Comparison of ENCODE assay signal across 3 cellular contexts in the genomic region with DNA sequence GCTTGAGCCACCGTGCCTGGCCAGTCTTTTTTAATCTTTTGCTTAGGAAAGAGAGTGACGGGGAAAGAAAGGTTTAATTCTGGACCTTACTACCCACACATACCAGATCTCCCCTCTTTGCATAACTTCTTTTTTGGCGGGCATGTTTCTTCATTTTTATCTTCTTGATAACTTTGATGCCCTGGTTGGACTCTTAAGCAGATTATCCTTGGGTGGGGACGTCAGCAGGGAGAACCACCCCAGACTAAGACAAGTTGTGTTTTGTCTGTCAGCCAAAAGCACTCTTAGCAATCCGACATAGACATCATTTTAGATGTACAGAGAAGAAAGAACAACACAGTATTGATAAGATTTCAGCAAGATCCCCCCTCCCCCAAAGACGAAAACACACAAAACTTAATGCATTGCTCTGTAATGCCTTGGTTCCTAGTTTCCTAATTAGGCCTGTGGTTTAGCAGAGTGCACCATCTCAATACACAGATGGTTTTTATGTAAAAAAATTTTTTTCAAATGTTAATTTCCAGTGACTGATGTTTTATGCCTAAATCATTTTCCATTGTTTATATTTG.
TF ChIP-seq lines count a peak whose summit lies in the region.

No MANE protein-coding gene starts in this region.

TF ChIP-seq in SK-N-SH treated with all-trans-retinoic acid at 6 μM for 48 hours, 23 proteins besides CTCF, POLR2A, EP300 and RAD21:
- TF ChIP-seq ZNF8 (CRISPR knock-in tag; IDR thresholded peaks at IDR 0.05) (no peak), ISL1 (CRISPR knock-in tag; IDR thresholded peaks at IDR 0.05) (peak; percentile 66), ZFP3 (CRISPR knock-in tag; IDR thresholded peaks at IDR 0.05) (no peak), TCF4 (CRISPR knock-in tag; IDR thresholded peaks at IDR 0.05; ENCODE audit: borderline replicate concordance) (no peak)
- TF ChIP-seq, protein P1, sequence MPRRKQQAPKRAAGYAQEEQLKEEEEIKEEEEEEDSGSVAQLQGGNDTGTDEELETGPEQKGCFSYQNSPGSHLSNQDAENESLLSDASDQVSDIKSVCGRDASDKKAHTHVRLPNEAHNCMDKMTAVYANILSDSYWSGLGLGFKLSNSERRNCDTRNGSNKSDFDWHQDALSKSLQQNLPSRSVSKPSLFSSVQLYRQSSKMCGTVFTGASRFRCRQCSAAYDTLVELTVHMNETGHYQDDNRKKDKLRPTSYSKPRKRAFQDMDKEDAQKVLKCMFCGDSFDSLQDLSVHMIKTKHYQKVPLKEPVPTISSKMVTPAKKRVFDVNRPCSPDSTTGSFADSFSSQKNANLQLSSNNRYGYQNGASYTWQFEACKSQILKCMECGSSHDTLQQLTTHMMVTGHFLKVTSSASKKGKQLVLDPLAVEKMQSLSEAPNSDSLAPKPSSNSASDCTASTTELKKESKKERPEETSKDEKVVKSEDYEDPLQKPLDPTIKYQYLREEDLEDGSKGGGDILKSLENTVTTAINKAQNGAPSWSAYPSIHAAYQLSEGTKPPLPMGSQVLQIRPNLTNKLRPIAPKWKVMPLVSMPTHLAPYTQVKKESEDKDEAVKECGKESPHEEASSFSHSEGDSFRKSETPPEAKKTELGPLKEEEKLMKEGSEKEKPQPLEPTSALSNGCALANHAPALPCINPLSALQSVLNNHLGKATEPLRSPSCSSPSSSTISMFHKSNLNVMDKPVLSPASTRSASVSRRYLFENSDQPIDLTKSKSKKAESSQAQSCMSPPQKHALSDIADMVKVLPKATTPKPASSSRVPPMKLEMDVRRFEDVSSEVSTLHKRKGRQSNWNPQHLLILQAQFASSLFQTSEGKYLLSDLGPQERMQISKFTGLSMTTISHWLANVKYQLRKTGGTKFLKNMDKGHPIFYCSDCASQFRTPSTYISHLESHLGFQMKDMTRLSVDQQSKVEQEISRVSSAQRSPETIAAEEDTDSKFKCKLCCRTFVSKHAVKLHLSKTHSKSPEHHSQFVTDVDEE (CRISPR knock-in tag; IDR thresholded peaks at IDR 0.05): no peak
TF ChIP-seq in SK-N-SH treated with all-trans-retinoic acid at 6 μM for 48 hours: peak in this region for 1.

TF ChIP-seq in SK-N-SH, 30 proteins besides CTCF, POLR2A, EP300 and RAD21:
- TF ChIP-seq ELF1 (IDR thresholded peaks at IDR 0.05) (no peak), FOSL2 (IDR thresholded peaks at IDR 0.05; ENCODE audit: borderline replicate concordance, low read depth) (no peak), TCF12 (IDR thresholded peaks at IDR 0.05) (no peak), TEAD4 (IDR thresholded peaks at IDR 0.05; ENCODE audit: borderline replicate concordance, insufficient read depth) (no peak), POLR2AphosphoS5 (IDR thresholded peaks at IDR 0.05; ENCODE audit: low read depth, low read length) (no peak), FOXM1 (IDR thresholded peaks at IDR 0.05; ENCODE audit: low read depth) (no peak), FOXJ3 (CRISPR knock-in tag; IDR thresholded peaks at IDR 0.05) (no peak)
- TF ChIP-seq, protein P2, sequence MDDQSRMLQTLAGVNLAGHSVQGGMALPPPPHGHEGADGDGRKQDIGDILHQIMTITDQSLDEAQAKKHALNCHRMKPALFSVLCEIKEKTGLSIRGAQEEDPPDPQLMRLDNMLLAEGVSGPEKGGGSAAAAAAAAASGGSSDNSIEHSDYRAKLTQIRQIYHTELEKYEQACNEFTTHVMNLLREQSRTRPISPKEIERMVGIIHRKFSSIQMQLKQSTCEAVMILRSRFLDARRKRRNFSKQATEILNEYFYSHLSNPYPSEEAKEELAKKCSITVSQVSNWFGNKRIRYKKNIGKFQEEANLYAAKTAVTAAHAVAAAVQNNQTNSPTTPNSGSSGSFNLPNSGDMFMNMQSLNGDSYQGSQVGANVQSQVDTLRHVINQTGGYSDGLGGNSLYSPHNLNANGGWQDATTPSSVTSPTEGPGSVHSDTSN (IDR thresholded peaks at IDR 0.05): no peak
- TF ChIP-seq, protein P3, sequence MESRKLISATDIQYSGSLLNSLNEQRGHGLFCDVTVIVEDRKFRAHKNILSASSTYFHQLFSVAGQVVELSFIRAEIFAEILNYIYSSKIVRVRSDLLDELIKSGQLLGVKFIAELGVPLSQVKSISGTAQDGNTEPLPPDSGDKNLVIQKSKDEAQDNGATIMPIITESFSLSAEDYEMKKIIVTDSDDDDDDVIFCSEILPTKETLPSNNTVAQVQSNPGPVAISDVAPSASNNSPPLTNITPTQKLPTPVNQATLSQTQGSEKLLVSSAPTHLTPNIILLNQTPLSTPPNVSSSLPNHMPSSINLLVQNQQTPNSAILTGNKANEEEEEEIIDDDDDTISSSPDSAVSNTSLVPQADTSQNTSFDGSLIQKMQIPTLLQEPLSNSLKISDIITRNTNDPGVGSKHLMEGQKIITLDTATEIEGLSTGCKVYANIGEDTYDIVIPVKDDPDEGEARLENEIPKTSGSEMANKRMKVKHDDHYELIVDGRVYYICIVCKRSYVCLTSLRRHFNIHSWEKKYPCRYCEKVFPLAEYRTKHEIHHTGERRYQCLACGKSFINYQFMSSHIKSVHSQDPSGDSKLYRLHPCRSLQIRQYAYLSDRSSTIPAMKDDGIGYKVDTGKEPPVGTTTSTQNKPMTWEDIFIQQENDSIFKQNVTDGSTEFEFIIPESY (IDR thresholded peaks at IDR 0.05; ENCODE audit: borderline replicate concordance, low read depth): no peak
- TF ChIP-seq, protein P4, sequence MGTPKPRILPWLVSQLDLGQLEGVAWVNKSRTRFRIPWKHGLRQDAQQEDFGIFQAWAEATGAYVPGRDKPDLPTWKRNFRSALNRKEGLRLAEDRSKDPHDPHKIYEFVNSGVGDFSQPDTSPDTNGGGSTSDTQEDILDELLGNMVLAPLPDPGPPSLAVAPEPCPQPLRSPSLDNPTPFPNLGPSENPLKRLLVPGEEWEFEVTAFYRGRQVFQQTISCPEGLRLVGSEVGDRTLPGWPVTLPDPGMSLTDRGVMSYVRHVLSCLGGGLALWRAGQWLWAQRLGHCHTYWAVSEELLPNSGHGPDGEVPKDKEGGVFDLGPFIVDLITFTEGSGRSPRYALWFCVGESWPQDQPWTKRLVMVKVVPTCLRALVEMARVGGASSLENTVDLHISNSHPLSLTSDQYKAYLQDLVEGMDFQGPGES (IDR thresholded peaks at IDR 0.05; ENCODE audit: low read depth, low read length): no peak
TF ChIP-seq in SK-N-SH: peak in this region for 0.

TF ChIP-seq in GM12878, 131 proteins besides CTCF, POLR2A, EP300 and RAD21 (continues in another document):
- TF ChIP-seq PAX5 (IDR thresholded peaks at IDR 0.05; ENCODE audit: borderline replicate concordance, low read depth, low read length): no peak
- peak; percentile 71; the same call in 1 of the 2 replicates for TF ChIP-seq NFIC (IDR thresholded peaks at IDR 0.05; ENCODE audit: low read depth, low read length)
- TF ChIP-seq, protein P5, sequence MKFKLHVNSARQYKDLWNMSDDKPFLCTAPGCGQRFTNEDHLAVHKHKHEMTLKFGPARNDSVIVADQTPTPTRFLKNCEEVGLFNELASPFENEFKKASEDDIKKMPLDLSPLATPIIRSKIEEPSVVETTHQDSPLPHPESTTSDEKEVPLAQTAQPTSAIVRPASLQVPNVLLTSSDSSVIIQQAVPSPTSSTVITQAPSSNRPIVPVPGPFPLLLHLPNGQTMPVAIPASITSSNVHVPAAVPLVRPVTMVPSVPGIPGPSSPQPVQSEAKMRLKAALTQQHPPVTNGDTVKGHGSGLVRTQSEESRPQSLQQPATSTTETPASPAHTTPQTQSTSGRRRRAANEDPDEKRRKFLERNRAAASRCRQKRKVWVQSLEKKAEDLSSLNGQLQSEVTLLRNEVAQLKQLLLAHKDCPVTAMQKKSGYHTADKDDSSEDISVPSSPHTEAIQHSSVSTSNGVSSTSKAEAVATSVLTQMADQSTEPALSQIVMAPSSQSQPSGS (IDR thresholded peaks at IDR 0.05; ENCODE audit: low read length): no peak; the same call in none of the 2 replicates
- TF ChIP-seq IKZF2 (IDR thresholded peaks at IDR 0.05): no peak
- TF ChIP-seq, protein P6, sequence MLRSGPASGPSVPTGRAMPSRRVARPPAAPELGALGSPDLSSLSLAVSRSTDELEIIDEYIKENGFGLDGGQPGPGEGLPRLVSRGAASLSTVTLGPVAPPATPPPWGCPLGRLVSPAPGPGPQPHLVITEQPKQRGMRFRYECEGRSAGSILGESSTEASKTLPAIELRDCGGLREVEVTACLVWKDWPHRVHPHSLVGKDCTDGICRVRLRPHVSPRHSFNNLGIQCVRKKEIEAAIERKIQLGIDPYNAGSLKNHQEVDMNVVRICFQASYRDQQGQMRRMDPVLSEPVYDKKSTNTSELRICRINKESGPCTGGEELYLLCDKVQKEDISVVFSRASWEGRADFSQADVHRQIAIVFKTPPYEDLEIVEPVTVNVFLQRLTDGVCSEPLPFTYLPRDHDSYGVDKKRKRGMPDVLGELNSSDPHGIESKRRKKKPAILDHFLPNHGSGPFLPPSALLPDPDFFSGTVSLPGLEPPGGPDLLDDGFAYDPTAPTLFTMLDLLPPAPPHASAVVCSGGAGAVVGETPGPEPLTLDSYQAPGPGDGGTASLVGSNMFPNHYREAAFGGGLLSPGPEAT (IDR thresholded peaks at IDR 0.05; ENCODE audit: low read depth): no peak
- 0 out of 2 replicates have a peak, but pooled peaks have one; percentile 21 for TF ChIP-seq ZNF24 (IDR thresholded peaks at IDR 0.05)
- TF ChIP-seq, protein P7, sequence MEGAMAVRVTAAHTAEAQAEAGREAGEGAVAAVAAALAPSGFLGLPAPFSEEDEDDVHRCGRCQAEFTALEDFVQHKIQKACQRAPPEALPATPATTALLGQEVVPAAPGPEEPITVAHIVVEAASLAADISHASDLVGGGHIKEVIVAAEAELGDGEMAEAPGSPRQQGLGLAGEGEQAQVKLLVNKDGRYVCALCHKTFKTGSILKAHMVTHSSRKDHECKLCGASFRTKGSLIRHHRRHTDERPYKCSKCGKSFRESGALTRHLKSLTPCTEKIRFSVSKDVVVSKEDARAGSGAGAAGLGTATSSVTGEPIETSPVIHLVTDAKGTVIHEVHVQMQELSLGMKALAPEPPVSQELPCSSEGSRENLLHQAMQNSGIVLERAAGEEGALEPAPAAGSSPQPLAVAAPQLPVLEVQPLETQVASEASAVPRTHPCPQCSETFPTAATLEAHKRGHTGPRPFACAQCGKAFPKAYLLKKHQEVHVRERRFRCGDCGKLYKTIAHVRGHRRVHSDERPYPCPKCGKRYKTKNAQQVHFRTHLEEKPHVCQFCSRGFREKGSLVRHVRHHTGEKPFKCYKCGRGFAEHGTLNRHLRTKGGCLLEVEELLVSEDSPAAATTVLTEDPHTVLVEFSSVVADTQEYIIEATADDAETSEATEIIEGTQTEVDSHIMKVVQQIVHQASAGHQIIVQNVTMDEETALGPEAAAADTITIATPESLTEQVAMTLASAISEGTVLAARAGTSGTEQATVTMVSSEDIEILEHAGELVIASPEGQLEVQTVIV (IDR thresholded peaks at IDR 0.05; ENCODE audit: borderline replicate concordance, partially characterized antibody): no peak
- no peak for TF ChIP-seq ETV6 (conservative IDR thresholded peaks at IDR 0.05 in 1 of 2, IDR thresholded peaks at IDR 0.05 in 1 of 2; ENCODE audit: borderline replicate concordance in 1 of 2, low read depth in 1 of 2)
- TF ChIP-seq TBL1XR1 (IDR thresholded peaks at IDR 0.05; ENCODE audit: low read depth, low read length): no peak
- TF ChIP-seq ZSCAN29 (IDR thresholded peaks at IDR 0.05): no peak
- TF ChIP-seq FOXK2 (IDR thresholded peaks at IDR 0.05): no peak
- TF ChIP-seq CBX5 (IDR thresholded peaks at IDR 0.05; ENCODE audit: low read depth): no peak
- TF ChIP-seq, protein P8, sequence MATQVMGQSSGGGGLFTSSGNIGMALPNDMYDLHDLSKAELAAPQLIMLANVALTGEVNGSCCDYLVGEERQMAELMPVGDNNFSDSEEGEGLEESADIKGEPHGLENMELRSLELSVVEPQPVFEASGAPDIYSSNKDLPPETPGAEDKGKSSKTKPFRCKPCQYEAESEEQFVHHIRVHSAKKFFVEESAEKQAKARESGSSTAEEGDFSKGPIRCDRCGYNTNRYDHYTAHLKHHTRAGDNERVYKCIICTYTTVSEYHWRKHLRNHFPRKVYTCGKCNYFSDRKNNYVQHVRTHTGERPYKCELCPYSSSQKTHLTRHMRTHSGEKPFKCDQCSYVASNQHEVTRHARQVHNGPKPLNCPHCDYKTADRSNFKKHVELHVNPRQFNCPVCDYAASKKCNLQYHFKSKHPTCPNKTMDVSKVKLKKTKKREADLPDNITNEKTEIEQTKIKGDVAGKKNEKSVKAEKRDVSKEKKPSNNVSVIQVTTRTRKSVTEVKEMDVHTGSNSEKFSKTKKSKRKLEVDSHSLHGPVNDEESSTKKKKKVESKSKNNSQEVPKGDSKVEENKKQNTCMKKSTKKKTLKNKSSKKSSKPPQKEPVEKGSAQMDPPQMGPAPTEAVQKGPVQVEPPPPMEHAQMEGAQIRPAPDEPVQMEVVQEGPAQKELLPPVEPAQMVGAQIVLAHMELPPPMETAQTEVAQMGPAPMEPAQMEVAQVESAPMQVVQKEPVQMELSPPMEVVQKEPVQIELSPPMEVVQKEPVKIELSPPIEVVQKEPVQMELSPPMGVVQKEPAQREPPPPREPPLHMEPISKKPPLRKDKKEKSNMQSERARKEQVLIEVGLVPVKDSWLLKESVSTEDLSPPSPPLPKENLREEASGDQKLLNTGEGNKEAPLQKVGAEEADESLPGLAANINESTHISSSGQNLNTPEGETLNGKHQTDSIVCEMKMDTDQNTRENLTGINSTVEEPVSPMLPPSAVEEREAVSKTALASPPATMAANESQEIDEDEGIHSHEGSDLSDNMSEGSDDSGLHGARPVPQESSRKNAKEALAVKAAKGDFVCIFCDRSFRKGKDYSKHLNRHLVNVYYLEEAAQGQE (IDR thresholded peaks at IDR 0.05; ENCODE audit: low read depth, low read length): no peak
- TF ChIP-seq BCL11A (IDR thresholded peaks at IDR 0.05; ENCODE audit: low read depth, low read length): peak; percentile 65; the same call in 1 of the 2 replicates
- TF ChIP-seq, protein P9, sequence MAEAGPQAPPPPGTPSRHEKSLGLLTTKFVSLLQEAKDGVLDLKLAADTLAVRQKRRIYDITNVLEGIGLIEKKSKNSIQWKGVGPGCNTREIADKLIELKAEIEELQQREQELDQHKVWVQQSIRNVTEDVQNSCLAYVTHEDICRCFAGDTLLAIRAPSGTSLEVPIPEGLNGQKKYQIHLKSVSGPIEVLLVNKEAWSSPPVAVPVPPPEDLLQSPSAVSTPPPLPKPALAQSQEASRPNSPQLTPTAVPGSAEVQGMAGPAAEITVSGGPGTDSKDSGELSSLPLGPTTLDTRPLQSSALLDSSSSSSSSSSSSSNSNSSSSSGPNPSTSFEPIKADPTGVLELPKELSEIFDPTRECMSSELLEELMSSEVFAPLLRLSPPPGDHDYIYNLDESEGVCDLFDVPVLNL (IDR thresholded peaks at IDR 0.05; ENCODE audit: low read depth, low read length): no peak
